ENCODE assay signal across 8 cellular contexts in the genomic region with DNA sequence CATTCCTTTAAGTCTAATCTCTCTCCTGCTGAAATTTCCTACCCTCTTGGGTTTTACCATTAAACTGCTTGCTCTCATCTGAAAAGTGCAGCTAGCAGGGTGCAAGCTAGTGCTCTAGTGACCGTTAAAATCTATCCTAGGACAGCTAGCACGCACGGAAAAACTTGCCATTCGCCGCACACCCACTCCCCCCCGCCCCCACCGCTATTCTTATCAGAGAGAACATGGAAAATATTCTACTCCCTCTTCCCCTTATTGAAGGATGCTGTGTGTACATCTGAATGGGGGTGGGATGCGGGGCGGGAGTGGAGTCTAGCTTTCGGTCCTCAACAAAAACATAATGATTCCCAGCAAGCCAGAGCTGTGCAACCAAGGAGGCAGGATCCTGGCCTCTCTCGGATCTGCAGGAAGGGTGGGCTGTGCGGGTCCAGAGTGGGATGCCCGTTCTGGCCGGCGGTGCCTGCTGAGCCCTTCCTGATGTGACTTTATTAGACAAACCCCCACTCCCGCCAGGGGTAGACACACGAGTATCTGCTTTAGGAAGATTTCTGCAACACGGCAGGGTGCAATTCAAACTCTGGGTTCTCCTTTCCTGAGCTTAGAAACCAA. TPM values are rescaled to one million over a fixed set of nuclear protein-coding genes. Genes with fewer than 3 reads are reported as not detected.
A peak's percentile ranks its signal among the peaks of the same experiment; 100 is the strongest.
DNase-seq lines count a peak whose midpoint lies in the region; ATAC-seq and TF ChIP-seq lines count a peak whose summit lies in the region.

No MANE protein-coding gene starts in this region.

- POLR2A ChIA-PET in IMR-90 (lab: Charles Lee; ENCODE audit: unreplicated experiment), result no interaction called here

- peaks cover 10% of the 10 kb centered on the region for H3K36me3 Mint-ChIP-seq in effector memory CD8-positive, alpha-beta T cell (ENCODE audit: insufficient read depth)

- CTCF ChIA-PET in IMR-90 (lab: Yijun Ruan, JAX), result interaction anchor here (0.6 to 1.8 kb wide), 5 partner anchors 9 to 1061 kb away, joined by 3 to 10 read pairs (median 3); no protein-coding TSS in a partner anchor

- no peak overlapping the region for H3K4ac ChIP-seq in IMR-90 (ENCODE audit: low read depth, low read length)

- no CpG with 5 or more reads among the region's 18 CpGs for WGBS in IMR-90 (ENCODE audit: extremely low coverage in 2 of 2, insufficient read length in 1 of 2), 2 experiments

- H3K4me3 ChIP-seq in IMR-90 (ENCODE audit: insufficient read depth, low read depth, low read length), result no peak overlapping the region
- peak overlapping the region; percentile 75 for H3K4me3 ChIP-seq in rectal smooth muscle tissue (ENCODE audit: low read length)

- H3K18ac ChIP-seq in IMR-90 (ENCODE audit: low read depth, low read length), result no peak overlapping the region

- peaks cover 66 to 90% of the 10 kb centered on the region in 2 donors for H3K27me3 Mint-ChIP-seq in effector memory CD8-positive, alpha-beta T cell

- H2AK9ac ChIP-seq in IMR-90 (replicated peaks; ENCODE audit: low read depth, low read length, poor library complexity), result no peak overlapping the region

- peaks cover 68% of the 10 kb centered on the region for H3K27me3 ChIP-seq in IMR-90 (ENCODE audit: control insufficient read depth, insufficient read depth, low read length)
- H3K27me3 ChIP-seq in rectal smooth muscle tissue (ENCODE audit: control insufficient read depth, insufficient read depth, low read length), result peaks cover 16% of the 10 kb centered on the region

- TF ChIP-seq RAD21 in IMR-90 (IDR thresholded peaks at IDR 0.05; ENCODE audit: low read length), result no peak

- H3K9ac ChIP-seq in IMR-90 (ENCODE audit: low read depth, low read length) (no peak overlapping the region), rectal smooth muscle tissue (ENCODE audit: low read length) (no peak overlapping the region)

- no peaks in the 10 kb centered on the region for H4K20me1 ChIP-seq in IMR-90 (ENCODE audit: insufficient read depth, low read length)

- H4K5ac ChIP-seq in IMR-90 (ENCODE audit: low read depth, low read length), result no peak overlapping the region

- H4K8ac ChIP-seq in IMR-90 (ENCODE audit: low read depth in 2 of 2, low read length in 2 of 2), result no peak overlapping the region

- no peaks in the 10 kb centered on the region for H3K9me3 Mint-ChIP-seq in effector memory CD8-positive, alpha-beta T cell

- no peak for TF ChIP-seq CTCF in IMR-90 (conservative IDR thresholded peaks at IDR 0.05; ENCODE audit: low read depth, low read length)

- peak overlapping the region; percentile 65 for H2AFZ ChIP-seq in IMR-90 (replicated peaks; ENCODE audit: low read length, poor library complexity)

- no peak for DNase-seq in IMR-90
- DNase-seq in effector memory CD8-positive, alpha-beta T cell, result no peak
- DNase-seq in activated CD4-positive, CD25-positive, alpha-beta regulatory T cell treated with anti-CD3 and anti-CD28 coated beads, Interleukin-2, amount 50 U/mL, for 72 hours, result no peak
- no peak for DNase-seq in kidney glomerular epithelial cell (lab: John Stamatoyannopoulos, UW)
- DNase-seq in NCI-H2171 treated with DMSO at 0.1 percent for 48 hours (lab: John Stamatoyannopoulos, UW), result no peak

- no peak overlapping the region for H3K14ac ChIP-seq in IMR-90 (replicated peaks; ENCODE audit: low read depth, low read length)

- H3K4me1 ChIP-seq in IMR-90 (ENCODE audit: control insufficient read depth, insufficient read depth, low read length) (no peaks in the 10 kb centered on the region; the same call in 1 of the 2 replicates), rectal smooth muscle tissue (ENCODE audit: control insufficient read depth, insufficient read depth, low read length) (peaks cover 3% of the 10 kb centered on the region)

- no peak overlapping the region for H2BK5ac ChIP-seq in IMR-90 (ENCODE audit: low read depth, low read length, poor library complexity, severe bottlenecking)

- no peak overlapping the region for H3K23ac ChIP-seq in IMR-90 (ENCODE audit: low read depth, low read length)

- H2BK120ac ChIP-seq in IMR-90 (ENCODE audit: low read depth, low read length), result no peak overlapping the region

- intact Hi-C loops in IMR-90 (cut with micrococcal nuclease), result loop anchor here (2.0 to 10.0 kb wide), 2 partner anchors 519 to 1061 kb away; no protein-coding TSS in a partner anchor

- peaks cover 6 to 12% of the 10 kb centered on the region in 2 donors for H3K4me1 Mint-ChIP-seq in effector memory CD8-positive, alpha-beta T cell (ENCODE audit: low read depth in 2 of 2)

- H3K36me3 ChIP-seq in IMR-90 (ENCODE audit: control insufficient read depth, insufficient read depth, low read length) (no peaks in the 10 kb centered on the region), rectal smooth muscle tissue (ENCODE audit: control insufficient read depth, insufficient read depth, low read length) (no peaks in the 10 kb centered on the region)

- no peak overlapping the region for H3K4me2 ChIP-seq in IMR-90 (ENCODE audit: low read depth, low read length)

- no peak for TF ChIP-seq POLR2A in IMR-90 (IDR thresholded peaks at IDR 0.05; ENCODE audit: low read depth, low read length)

- no peak overlapping the region for H2BK20ac ChIP-seq in IMR-90 (ENCODE audit: low read depth, low read length)

- no peak overlapping the region for H3K27ac Mint-ChIP-seq in effector memory CD8-positive, alpha-beta T cell

- H3K4me3 Mint-ChIP-seq in effector memory CD8-positive, alpha-beta T cell, result peak overlapping the region; percentile 73 to 74

- no peak overlapping the region for H3K27ac ChIP-seq in IMR-90 (ENCODE audit: insufficient read depth, low read length)
- H3K27ac ChIP-seq in rectal smooth muscle tissue (ENCODE audit: low read depth, low read length), result no peak overlapping the region

- no peak overlapping the region for H4K91ac ChIP-seq in IMR-90 (ENCODE audit: insufficient read depth, low read depth, low read length)

- in situ Hi-C loops in IMR-90 (cut with MboI; ENCODE audit: low sequenced_read_pairs), result loop anchor here (25.0 kb wide), 1 partner anchor 1237 kb away; no protein-coding TSS in a partner anchor

- peak; percentile 11 for ATAC-seq in GM18517 (IDR thresholded peaks at IDR 0.05; ENCODE audit: unreplicated experiment)
- ATAC-seq in IMR-90 (ENCODE audit: low read depth), result no peak
- no peak for ATAC-seq in effector memory CD8-positive, alpha-beta T cell (replicated peaks)
- no peak for ATAC-seq in GM19035 (IDR thresholded peaks at IDR 0.05; ENCODE audit: unreplicated experiment)

- dilution Hi-C loops in IMR-90 (cut with HindIII; ENCODE audit: low sequenced_read_pairs, unreplicated experiment), result no loop called here

- H2AK5ac ChIP-seq in IMR-90 (ENCODE audit: low read depth, low read length), result no peak overlapping the region

- no peaks in the 10 kb centered on the region for H3K9me1 ChIP-seq in IMR-90 (ENCODE audit: insufficient read depth, low read length)

- no peaks in the 10 kb centered on the region for H3K79me1 ChIP-seq in IMR-90 (ENCODE audit: low read depth in 1 of 2, low read length in 2 of 2)

- no peak overlapping the region for H2BK15ac ChIP-seq in IMR-90 (ENCODE audit: low read depth, low read length)

- no TSS peak for BruUV-seq in IMR-90 (replicated peaks; lab: Mats Ljungman, UMichigan)

- H3K56ac ChIP-seq in IMR-90 (ENCODE audit: extremely low read depth, insufficient read depth, low read length), result no peak overlapping the region

- peaks cover 11% of the 10 kb centered on the region; the same call in 1 of the 2 replicates for H3K9me3 ChIP-seq in IMR-90 (ENCODE audit: control insufficient read depth, insufficient read depth, low read length)

TF ChIP-seq in IMR-90, 13 proteins besides CTCF, POLR2A, EP300 and RAD21:
- TF ChIP-seq BHLHE40 (IDR thresholded peaks at IDR 0.05; ENCODE audit: low read depth, low read length) (no peak), CHD1 (IDR thresholded peaks at IDR 0.05; ENCODE audit: low read depth, low read length) (no peak), SMC3 (IDR thresholded peaks at IDR 0.05; ENCODE audit: low read depth, low read length) (no peak)
- TF ChIP-seq, protein P1, sequence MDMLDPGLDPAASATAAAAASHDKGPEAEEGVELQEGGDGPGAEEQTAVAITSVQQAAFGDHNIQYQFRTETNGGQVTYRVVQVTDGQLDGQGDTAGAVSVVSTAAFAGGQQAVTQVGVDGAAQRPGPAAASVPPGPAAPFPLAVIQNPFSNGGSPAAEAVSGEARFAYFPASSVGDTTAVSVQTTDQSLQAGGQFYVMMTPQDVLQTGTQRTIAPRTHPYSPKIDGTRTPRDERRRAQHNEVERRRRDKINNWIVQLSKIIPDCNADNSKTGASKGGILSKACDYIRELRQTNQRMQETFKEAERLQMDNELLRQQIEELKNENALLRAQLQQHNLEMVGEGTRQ (IDR thresholded peaks at IDR 0.05; ENCODE audit: low read depth, low read length), result no peak

RNA-seq across cellular contexts. Expression of a gene that starts 1.1 kb away (rescaled TPM):
- not detected in 2 replicates for total RNA-seq in IMR-90 (2012; rRNA removed)
- polyA plus RNA-seq in IMR-90 (2012; rRNA removed), result not detected in 2 replicates
- not detected in 2 replicates for polyA plus RNA-seq in IMR-90 (2012; cell fraction: cytosol; rRNA removed)
- polyA plus RNA-seq in IMR-90 (2012; cell fraction: nucleus; rRNA removed; ENCODE audit: low replicate concordance), result 0.03 and 0.05 TPM in 2 replicates
